ENCODE assay signal across 1 cellular context in the genomic region with DNA sequence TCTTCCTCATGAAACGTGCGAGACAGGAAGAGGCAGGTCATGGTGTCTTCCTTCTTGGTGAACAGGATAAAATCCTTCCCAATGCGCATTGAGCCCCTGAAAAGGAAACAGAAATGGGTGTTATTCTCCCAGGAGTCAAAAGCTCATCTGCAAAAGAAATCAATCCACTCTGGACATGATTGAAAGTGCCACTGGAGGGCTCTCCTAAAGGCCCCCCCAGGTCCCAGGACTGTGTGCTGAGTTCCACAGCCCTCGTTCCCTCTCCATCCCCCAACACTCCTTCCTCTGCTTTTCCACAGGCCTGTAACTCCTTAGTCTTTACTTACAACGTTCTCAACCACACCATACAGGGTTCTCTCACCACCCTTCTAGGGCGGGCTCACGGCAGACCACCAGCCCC.
TF ChIP-seq lines count a peak whose summit lies in the region.

No MANE protein-coding gene starts in this region.

TF ChIP-seq in GM23338, 12 proteins besides CTCF, POLR2A, EP300 and RAD21 (continued from another document):
- TF ChIP-seq, protein P1, sequence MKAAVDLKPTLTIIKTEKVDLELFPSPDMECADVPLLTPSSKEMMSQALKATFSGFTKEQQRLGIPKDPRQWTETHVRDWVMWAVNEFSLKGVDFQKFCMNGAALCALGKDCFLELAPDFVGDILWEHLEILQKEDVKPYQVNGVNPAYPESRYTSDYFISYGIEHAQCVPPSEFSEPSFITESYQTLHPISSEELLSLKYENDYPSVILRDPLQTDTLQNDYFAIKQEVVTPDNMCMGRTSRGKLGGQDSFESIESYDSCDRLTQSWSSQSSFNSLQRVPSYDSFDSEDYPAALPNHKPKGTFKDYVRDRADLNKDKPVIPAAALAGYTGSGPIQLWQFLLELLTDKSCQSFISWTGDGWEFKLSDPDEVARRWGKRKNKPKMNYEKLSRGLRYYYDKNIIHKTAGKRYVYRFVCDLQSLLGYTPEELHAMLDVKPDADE (IDR thresholded peaks at IDR 0.05) = no peak
- TF ChIP-seq, protein P2, sequence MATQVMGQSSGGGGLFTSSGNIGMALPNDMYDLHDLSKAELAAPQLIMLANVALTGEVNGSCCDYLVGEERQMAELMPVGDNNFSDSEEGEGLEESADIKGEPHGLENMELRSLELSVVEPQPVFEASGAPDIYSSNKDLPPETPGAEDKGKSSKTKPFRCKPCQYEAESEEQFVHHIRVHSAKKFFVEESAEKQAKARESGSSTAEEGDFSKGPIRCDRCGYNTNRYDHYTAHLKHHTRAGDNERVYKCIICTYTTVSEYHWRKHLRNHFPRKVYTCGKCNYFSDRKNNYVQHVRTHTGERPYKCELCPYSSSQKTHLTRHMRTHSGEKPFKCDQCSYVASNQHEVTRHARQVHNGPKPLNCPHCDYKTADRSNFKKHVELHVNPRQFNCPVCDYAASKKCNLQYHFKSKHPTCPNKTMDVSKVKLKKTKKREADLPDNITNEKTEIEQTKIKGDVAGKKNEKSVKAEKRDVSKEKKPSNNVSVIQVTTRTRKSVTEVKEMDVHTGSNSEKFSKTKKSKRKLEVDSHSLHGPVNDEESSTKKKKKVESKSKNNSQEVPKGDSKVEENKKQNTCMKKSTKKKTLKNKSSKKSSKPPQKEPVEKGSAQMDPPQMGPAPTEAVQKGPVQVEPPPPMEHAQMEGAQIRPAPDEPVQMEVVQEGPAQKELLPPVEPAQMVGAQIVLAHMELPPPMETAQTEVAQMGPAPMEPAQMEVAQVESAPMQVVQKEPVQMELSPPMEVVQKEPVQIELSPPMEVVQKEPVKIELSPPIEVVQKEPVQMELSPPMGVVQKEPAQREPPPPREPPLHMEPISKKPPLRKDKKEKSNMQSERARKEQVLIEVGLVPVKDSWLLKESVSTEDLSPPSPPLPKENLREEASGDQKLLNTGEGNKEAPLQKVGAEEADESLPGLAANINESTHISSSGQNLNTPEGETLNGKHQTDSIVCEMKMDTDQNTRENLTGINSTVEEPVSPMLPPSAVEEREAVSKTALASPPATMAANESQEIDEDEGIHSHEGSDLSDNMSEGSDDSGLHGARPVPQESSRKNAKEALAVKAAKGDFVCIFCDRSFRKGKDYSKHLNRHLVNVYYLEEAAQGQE (IDR thresholded peaks at IDR 0.05; ENCODE audit: unreplicated experiment) = no peak
- TF ChIP-seq JUNB (IDR thresholded peaks at IDR 0.05; ENCODE audit: unreplicated experiment) (no peak), EZH2 (IDR thresholded peaks at IDR 0.05; ENCODE audit: low read depth, unreplicated experiment) (no peak), ZNF114 (CRISPR knock-in tag; IDR thresholded peaks at IDR 0.05) (no peak), EZH2phosphoT487 (IDR thresholded peaks at IDR 0.05; ENCODE audit: unreplicated experiment) (no peak), NANOG (IDR thresholded peaks at IDR 0.05; ENCODE audit: borderline replicate concordance) (no peak), ZNF331 (CRISPR knock-in tag; IDR thresholded peaks at IDR 0.05; ENCODE audit: low read depth) (no peak)
- TF ChIP-seq, protein P3, sequence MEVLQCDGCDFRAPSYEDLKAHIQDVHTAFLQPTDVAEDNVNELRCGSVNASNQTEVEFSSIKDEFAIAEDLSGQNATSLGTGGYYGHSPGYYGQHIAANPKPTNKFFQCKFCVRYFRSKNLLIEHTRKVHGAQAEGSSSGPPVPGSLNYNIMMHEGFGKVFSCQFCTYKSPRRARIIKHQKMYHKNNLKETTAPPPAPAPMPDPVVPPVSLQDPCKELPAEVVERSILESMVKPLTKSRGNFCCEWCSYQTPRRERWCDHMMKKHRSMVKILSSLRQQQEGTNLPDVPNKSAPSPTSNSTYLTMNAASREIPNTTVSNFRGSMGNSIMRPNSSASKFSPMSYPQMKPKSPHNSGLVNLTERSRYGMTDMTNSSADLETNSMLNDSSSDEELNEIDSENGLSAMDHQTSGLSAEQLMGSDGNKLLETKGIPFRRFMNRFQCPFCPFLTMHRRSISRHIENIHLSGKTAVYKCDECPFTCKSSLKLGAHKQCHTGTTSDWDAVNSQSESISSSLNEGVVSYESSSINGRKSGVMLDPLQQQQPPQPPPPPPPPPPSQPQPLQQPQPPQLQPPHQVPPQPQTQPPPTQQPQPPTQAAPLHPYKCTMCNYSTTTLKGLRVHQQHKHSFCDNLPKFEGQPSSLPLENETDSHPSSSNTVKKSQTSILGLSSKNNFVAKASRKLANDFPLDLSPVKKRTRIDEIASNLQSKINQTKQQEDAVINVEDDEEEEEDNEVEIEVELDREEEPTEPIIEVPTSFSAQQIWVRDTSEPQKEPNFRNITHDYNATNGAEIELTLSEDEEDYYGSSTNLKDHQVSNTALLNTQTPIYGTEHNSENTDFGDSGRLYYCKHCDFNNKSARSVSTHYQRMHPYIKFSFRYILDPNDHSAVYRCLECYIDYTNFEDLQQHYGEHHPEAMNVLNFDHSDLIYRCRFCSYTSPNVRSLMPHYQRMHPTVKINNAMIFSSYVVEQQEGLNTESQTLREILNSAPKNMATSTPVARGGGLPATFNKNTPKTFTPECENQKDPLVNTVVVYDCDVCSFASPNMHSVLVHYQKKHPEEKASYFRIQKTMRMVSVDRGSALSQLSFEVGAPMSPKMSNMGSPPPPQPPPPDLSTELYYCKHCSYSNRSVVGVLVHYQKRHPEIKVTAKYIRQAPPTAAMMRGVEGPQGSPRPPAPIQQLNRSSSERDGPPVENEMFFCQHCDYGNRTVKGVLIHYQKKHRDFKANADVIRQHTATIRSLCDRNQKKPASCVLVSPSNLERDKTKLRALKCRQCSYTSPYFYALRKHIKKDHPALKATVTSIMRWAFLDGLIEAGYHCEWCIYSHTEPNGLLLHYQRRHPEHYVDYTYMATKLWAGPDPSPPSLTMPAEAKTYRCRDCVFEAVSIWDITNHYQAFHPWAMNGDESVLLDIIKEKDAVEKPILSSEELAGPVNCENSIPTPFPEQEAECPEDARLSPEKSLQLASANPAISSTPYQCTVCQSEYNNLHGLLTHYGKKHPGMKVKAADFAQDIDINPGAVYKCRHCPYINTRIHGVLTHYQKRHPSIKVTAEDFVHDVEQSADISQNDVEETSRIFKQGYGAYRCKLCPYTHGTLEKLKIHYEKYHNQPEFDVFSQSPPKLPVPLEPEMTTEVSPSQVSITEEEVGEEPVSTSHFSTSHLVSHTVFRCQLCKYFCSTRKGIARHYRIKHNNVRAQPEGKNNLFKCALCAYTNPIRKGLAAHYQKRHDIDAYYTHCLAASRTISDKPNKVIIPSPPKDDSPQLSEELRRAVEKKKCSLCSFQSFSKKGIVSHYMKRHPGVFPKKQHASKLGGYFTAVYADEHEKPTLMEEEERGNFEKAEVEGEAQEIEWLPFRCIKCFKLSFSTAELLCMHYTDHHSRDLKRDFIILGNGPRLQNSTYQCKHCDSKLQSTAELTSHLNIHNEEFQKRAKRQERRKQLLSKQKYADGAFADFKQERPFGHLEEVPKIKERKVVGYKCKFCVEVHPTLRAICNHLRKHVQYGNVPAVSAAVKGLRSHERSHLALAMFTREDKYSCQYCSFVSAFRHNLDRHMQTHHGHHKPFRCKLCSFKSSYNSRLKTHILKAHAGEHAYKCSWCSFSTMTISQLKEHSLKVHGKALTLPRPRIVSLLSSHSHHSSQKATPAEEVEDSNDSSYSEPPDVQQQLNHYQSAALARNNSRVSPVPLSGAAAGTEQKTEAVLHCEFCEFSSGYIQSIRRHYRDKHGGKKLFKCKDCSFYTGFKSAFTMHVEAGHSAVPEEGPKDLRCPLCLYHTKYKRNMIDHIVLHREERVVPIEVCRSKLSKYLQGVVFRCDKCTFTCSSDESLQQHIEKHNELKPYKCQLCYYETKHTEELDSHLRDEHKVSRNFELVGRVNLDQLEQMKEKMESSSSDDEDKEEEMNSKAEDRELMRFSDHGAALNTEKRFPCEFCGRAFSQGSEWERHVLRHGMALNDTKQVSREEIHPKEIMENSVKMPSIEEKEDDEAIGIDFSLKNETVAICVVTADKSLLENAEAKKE (CRISPR knock-in tag; IDR thresholded peaks at IDR 0.05) = no peak
TF ChIP-seq in GM23338: peak in this region for 0.
